Comparison of ENCODE assay signal across 8 cellular contexts in genomic region chr14:77037338-77037782, GRCh38. TPM values are rescaled to one million over a fixed set of nuclear protein-coding genes. Genes with fewer than 3 reads are reported as not detected.
DNase-seq lines count a peak whose midpoint lies in the region; ATAC-seq, FAIRE-seq and TF ChIP-seq lines count a peak whose summit lies in the region.

No MANE protein-coding gene starts in this region.

- peak; percentile 29 for DNase-seq in M059J (ENCODE audit: low read depth)
- DNase-seq in naive thymus-derived CD8-positive, alpha-beta T cell = no peak
- DNase-seq in GM12892 (ENCODE audit: insufficient read length) = no peak
- no peak for DNase-seq in MG63
- no peak for DNase-seq in NCI-H128 (lab: John Stamatoyannopoulos, UW; ENCODE audit: unreplicated experiment)

- H3K4me2 ChIP-seq in BLaER1 = peak overlapping the region; percentile 97

- no peak for TF ChIP-seq POLR2A in GM12892 (IDR thresholded peaks at IDR 0.05; ENCODE audit: low read depth, low read length)

- H3K4me3 ChIP-seq in BLaER1 (peak overlapping the region; percentile 48), MG63 (no peak overlapping the region)

- H4K20me1 ChIP-seq in BLaER1 = no peaks in the 10 kb centered on the region

- peaks cover 54 to 95% (median 85%) of the 10 kb centered on the region in 4 donors for H3K4me1 Mint-ChIP-seq in naive thymus-derived CD8-positive, alpha-beta T cell

- H3K27ac ChIP-seq in BLaER1 (peak overlapping the region; percentile 63), angular gyrus (ENCODE audit: low read depth, low read length) (peak overlapping the region; percentile 87)

- no peaks in the 10 kb centered on the region for H3K9me3 Mint-ChIP-seq in naive thymus-derived CD8-positive, alpha-beta T cell

- POLR2A ChIA-PET in naive thymus-derived CD8-positive, alpha-beta T cell (lab: Charles Lee) = interaction anchor here (0.6 to 14.5 kb wide), 5 partner anchors 9 to 312 kb away, joined by 3 to 309 read pairs (median 4); partner anchors contain the start of gene IRF2BPL

- no peak for FAIRE-seq in GM12892 (lab: Jason Lieb, UNC)

- peak overlapping the region; percentile 59 to 89 (median 81) for H3K4me3 Mint-ChIP-seq in naive thymus-derived CD8-positive, alpha-beta T cell

- H3K9ac ChIP-seq in BLaER1 = peak overlapping the region; percentile 62

- ATAC-seq in naive thymus-derived CD8-positive, alpha-beta T cell = no peak
- ATAC-seq in HG03045 (IDR thresholded peaks at IDR 0.05; ENCODE audit: unreplicated experiment) = no peak

- H3K27ac Mint-ChIP-seq in naive thymus-derived CD8-positive, alpha-beta T cell = peak overlapping the region; percentile 84 to 100 (median 94)

- H3K27me3 Mint-ChIP-seq in naive thymus-derived CD8-positive, alpha-beta T cell = no peaks in the 10 kb centered on the region

- no peaks in the 10 kb centered on the region for H3K27me3 ChIP-seq in BLaER1
- H3K27me3 ChIP-seq in MG63 = no peaks in the 10 kb centered on the region

- H3K9me3 ChIP-seq in BLaER1 (no peaks in the 10 kb centered on the region), MG63 (no peaks in the 10 kb centered on the region)

- peaks cover 95% of the 10 kb centered on the region for H3K4me1 ChIP-seq in BLaER1

- H3K36me3 ChIP-seq in BLaER1 = no peaks in the 10 kb centered on the region
- no peaks in the 10 kb centered on the region for H3K36me3 ChIP-seq in MG63

- H3K36me3 Mint-ChIP-seq in naive thymus-derived CD8-positive, alpha-beta T cell = no peaks in the 10 kb centered on the region

RNA-seq across cellular contexts. Expression of gene IRF2BPL, which starts 8.9 kb away (rescaled TPM):
- 13.2 and 31.7 TPM in 2 replicates for total RNA-seq in M059J (2014; rRNA removed; shearing (Covaris generic))
- total RNA-seq in naive thymus-derived CD8-positive, alpha-beta T cell = 10 to 100 TPM; 24.6 to 26.5 TPM
- 1 to 10 TPM; 1.9 to 3.3 (median 3.2) TPM for polyA plus RNA-seq in naive thymus-derived CD8-positive, alpha-beta T cell
- 3.9 TPM for polyA plus RNA-seq in GM12892 (2012; ENCODE audit: missing spikeins)
- total RNA-seq in MG63 (2014; rRNA removed; shearing (Covaris generic); ENCODE audit: low replicate concordance) = 18.1 and 34.9 TPM in 2 replicates
